ENCODE assay signal across 10 cellular contexts in the genomic region with DNA sequence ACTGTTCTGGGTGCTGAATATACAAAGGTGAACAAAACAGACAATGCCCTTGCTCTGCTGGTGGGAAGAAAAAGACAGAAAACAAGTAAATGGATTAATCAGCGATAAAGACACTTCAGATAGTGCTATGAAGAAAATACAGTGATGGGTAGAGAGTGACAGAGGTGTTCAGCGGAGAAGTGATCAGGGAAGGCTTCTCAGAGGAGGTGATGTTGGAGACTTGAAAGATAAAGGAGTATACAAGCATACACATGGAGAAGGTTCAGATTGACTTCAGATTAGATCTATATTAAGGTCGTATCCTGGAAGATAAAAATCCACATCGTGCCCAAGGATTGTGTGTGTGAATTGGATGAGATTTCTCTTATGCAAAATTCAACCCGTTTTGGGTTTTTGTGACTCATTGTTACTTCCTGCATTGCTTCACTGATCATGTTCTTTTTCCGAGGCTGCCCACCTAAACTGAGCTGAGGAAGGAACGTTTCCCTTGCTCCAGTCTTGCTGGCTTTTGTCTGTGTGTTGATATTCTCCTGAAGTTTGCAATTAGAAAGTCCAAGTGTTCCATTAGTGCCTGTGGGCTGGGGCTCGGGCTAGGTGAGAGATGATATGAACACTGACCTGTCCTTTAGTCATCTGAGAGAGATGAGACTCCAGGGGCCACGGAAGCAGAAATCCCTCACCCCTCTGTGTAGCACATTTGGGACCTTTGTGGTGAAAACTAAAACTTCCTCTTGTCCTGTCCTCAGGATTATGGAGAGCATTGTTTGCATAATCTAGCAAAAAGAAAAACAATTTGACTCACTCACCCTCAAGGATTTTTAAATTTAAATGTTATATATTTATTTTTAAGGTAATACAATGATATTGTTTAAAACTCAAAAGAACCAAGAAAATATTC. TPM values are rescaled to one million over a fixed set of nuclear protein-coding genes. Genes with fewer than 3 reads are reported as not detected.
DNase-seq lines count a peak whose midpoint lies in the region; ATAC-seq and TF ChIP-seq lines count a peak whose summit lies in the region.
"Had no signal": no experiment of that assay in that cellular context is flagged by ENCODE, and none has a peak within 500 bp of the region (broad histone marks: within the 10 kb centered on the region; RNA-seq: fewer than 3 reads in every experiment).

No MANE protein-coding gene starts in this region.

- TF ChIP-seq EP300 in esophagus muscularis mucosa (IDR thresholded peaks at IDR 0.05): no peak

- H3K27ac ChIP-seq in DOHH2 (ENCODE audit: low read depth, low read length) (peak overlapping the region; percentile 55), GM23248 (0 out of 2 replicates have a peak overlapping the region, but pooled peaks have one; percentile 20), esophagus muscularis mucosa (replicated peaks in 1 of 4) (no peak overlapping the region)
- H3K27ac ChIP-seq: tibial artery had no signal

- no peak overlapping the region for H3K9ac ChIP-seq in GM23248

- no peaks in the 10 kb centered on the region for H3K36me3 ChIP-seq in DOHH2 (ENCODE audit: control insufficient read depth, low read length)
- H3K36me3 ChIP-seq in GM23248 (ENCODE audit: low read depth): no peaks in the 10 kb centered on the region
- H3K36me3 ChIP-seq in esophagus muscularis mucosa: no peaks in the 10 kb centered on the region
- H3K36me3 ChIP-seq: tibial artery had no signal

- peak; percentile 68 for DNase-seq in GM23248
- DNase-seq in RPMI7951 (ENCODE audit: low read depth): peak; percentile 21
- peak; percentile 70 for DNase-seq in iris pigment epithelial cell (ENCODE audit: low read depth)
- DNase-seq in NCI-H446 (lab: John Stamatoyannopoulos, UW): no peak
- DNase-seq in esophagus muscularis mucosa (ENCODE audit: extremely low spot score): no peak
- DNase-seq in HPDE6-E6E7 (ENCODE audit: extremely low spot score): no peak
- DNase-seq: cortex of kidney, tibial artery had no signal

- H2AFZ ChIP-seq in GM23248: peak overlapping the region; percentile 73

- no peaks in the 10 kb centered on the region for H3K79me2 ChIP-seq in DOHH2 (ENCODE audit: control insufficient read depth, low read length)
- no peaks in the 10 kb centered on the region for H3K79me2 ChIP-seq in GM23248 (ENCODE audit: insufficient read depth)

- H3K9me2 ChIP-seq in DOHH2 (replicated peaks; ENCODE audit: control insufficient read depth, low read length): no peaks in the 10 kb centered on the region
- H3K9me2 ChIP-seq in GM23248 (ENCODE audit: insufficient read depth): no peaks in the 10 kb centered on the region

- H3K4me2 ChIP-seq in DOHH2 (ENCODE audit: low read length): peak overlapping the region; percentile 77
- H3K4me2 ChIP-seq in GM23248 (ENCODE audit: unreplicated experiment): peak overlapping the region; percentile 73

- intact Hi-C loops in esophagus muscularis mucosa (cut with DNase I): no loop called here

- peaks cover 13% of the 10 kb centered on the region for H3K9me3 ChIP-seq in DOHH2 (ENCODE audit: control insufficient read depth, insufficient read depth, low read length)
- H3K9me3 ChIP-seq in GM23248 (ENCODE audit: low read depth): no peaks in the 10 kb centered on the region
- H3K9me3 ChIP-seq in esophagus muscularis mucosa: peaks cover 0 to 8% (median 3%) of the 10 kb centered on the region in 4 donors

- in situ Hi-C loops in GM23248 (cut with MboI): no loop called here

- TF ChIP-seq CTCF in DOHH2 (IDR thresholded peaks at IDR 0.05; ENCODE audit: low read depth, low read length, poor library complexity, severe bottlenecking): no peak
- no peak for TF ChIP-seq CTCF in esophagus muscularis mucosa (IDR thresholded peaks at IDR 0.05)

- TF ChIP-seq POLR2A in esophagus muscularis mucosa (IDR thresholded peaks at IDR 0.05; ENCODE audit: low read depth): no peak

- H3K27me3 ChIP-seq in DOHH2 (ENCODE audit: control insufficient read depth, low read length) (no peaks in the 10 kb centered on the region; the same call in 1 of the 2 replicates), GM23248 (replicated peaks; ENCODE audit: insufficient read depth) (no peaks in the 10 kb centered on the region), esophagus muscularis mucosa (no peaks in the 10 kb centered on the region)
- H3K27me3 ChIP-seq: tibial artery had no signal

- peaks cover 11% of the 10 kb centered on the region for H3F3A ChIP-seq in DOHH2 (ENCODE audit: control insufficient read depth, insufficient read depth)
- H3F3A ChIP-seq in GM23248 (ENCODE audit: insufficient read depth): peaks cover 19% of the 10 kb centered on the region; the same call in 1 of the 2 replicates

- peak overlapping the region; percentile 54 for H3K4me3 ChIP-seq in DOHH2 (ENCODE audit: low read length)
- peak overlapping the region; percentile 29; the same call in 1 of the 2 replicates for H3K4me3 ChIP-seq in GM23248
- no peak overlapping the region for H3K4me3 ChIP-seq in esophagus muscularis mucosa
- H3K4me3 ChIP-seq: tibial artery had no signal

- no peaks in the 10 kb centered on the region for H4K20me1 ChIP-seq in DOHH2 (ENCODE audit: control insufficient read depth, insufficient read depth, low read depth, low read length)
- H4K20me1 ChIP-seq in GM23248 (ENCODE audit: insufficient read depth): no peaks in the 10 kb centered on the region

- no peak for ATAC-seq in GM21423 (IDR thresholded peaks at IDR 0.05; ENCODE audit: unreplicated experiment)

- H3K4me1 ChIP-seq in DOHH2 (ENCODE audit: control insufficient read depth, low read length) (peaks cover 66% of the 10 kb centered on the region), GM23248 (ENCODE audit: insufficient read depth) (peaks cover 27% of the 10 kb centered on the region), esophagus muscularis mucosa (no peaks in the 10 kb centered on the region)
- H3K4me1 ChIP-seq: tibial artery had no signal

- 36 to 41% methylated on average over 9 of the region's 9 CpGs for WGBS in GM23248 (ENCODE audit: low coverage in 1 of 2, low lambda C conversion rate in 2 of 2, missing lambda C conversion rate in 2 of 2), 2 experiments
- WGBS in esophagus muscularis mucosa: 71% methylated on average over 9 of the region's 9 CpGs

RNA-seq across cellular contexts. Expression of a gene that starts 27.6 kb away (rescaled TPM):
- total RNA-seq in GM23248 (2014; rRNA removed; shearing (Covaris generic)): 1.9 and 2.1 TPM in 2 replicates
- polyA plus RNA-seq in GM23248 (2016; fragmentation: Nextera tagmentation; extraction: Ambion mirVana): 0.70 and 0.78 TPM in 2 replicates
- 0.10 and 0.24 TPM in 2 replicates for total RNA-seq in RPMI7951 (2014; rRNA removed; shearing (Covaris generic))
- total RNA-seq in esophagus muscularis mucosa: 10 to 100 TPM in 1 of 4 donors, 1 to 10 TPM in 3; 4.0 to 12.3 (median 7.4) TPM

Comparison
In these comparisons a context has a peak if more than half of its experiments do, and no peak if none do; other contexts are left out.
1. H3K27ac ChIP-seq: peak in DOHH2 (single experiment) and GM23248 (single experiment); none in esophagus muscularis mucosa (0 of 4).
2. H3K4me3 ChIP-seq: peak in DOHH2 (single experiment) and GM23248 (single experiment); none in esophagus muscularis mucosa (0 of 4).
3. DNase-seq: peak in GM23248 (single experiment), RPMI7951 (single experiment) and iris pigment epithelial cell (single experiment); none in NCI-H446 (0 of 2), esophagus muscularis mucosa (single experiment) and HPDE6-E6E7 (single experiment).